8 cellular contexts compared by ENCODE assay signal in the genomic region with DNA sequence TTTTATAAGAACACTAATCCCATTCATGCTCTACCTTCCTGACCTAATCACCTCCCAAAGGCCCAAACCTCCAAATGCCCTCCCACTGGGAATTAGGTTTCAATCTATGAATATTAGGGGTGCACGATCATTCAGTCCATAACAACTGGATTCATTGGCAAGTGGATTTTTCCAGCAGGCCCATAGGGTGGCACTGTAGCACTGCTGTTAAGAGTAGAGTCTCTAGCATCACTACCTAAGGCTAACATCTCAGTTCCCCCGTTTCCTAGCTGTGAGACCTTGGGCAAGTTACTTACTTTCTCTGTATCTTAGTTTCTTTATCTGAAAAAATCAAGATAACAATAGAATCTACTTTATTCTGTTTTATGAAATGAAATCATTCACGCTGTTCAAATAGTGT.
DNase-seq lines count a peak whose midpoint lies in the region; ATAC-seq and TF ChIP-seq lines count a peak whose summit lies in the region.

No MANE protein-coding gene starts in this region.

- H3K9ac ChIP-seq in DND-41 (ENCODE audit: low read depth, low read length) (no peak overlapping the region), Loucy (ENCODE audit: low read depth, low read length, poor library complexity, severe bottlenecking) (no peak overlapping the region)

- H3K4me1 ChIP-seq in DND-41 (ENCODE audit: insufficient read depth, low read length) = no peaks in the 10 kb centered on the region
- no peaks in the 10 kb centered on the region for H3K4me1 ChIP-seq in Loucy (ENCODE audit: insufficient read depth, low read length, poor library complexity, severe bottlenecking)

- no peaks in the 10 kb centered on the region for H3F3A ChIP-seq in Loucy (ENCODE audit: low read depth)

- no peak overlapping the region for H3K4me3 ChIP-seq in DND-41 (ENCODE audit: low read depth in 1 of 2, low read length in 2 of 2)
- H3K4me3 ChIP-seq in Loucy (ENCODE audit: low read length, poor library complexity, severe bottlenecking) = no peak overlapping the region

- DNase-seq in DND-41 = no peak
- DNase-seq in SW480 (ENCODE audit: low spot score) = peak; percentile 57
- DNase-seq in iPS-NIHi7 (ENCODE audit: extremely low spot score) = peak; percentile 50

- no peaks in the 10 kb centered on the region for H3K79me2 ChIP-seq in DND-41 (ENCODE audit: insufficient read depth, low read length)
- H3K79me2 ChIP-seq in Loucy (ENCODE audit: insufficient read depth, low read length) = no peaks in the 10 kb centered on the region

- no peak for ATAC-seq in DND-41 (ENCODE audit: insufficient read depth, low read depth)
- ATAC-seq in GM18870 (IDR thresholded peaks at IDR 0.05; ENCODE audit: unreplicated experiment) = no peak
- ATAC-seq in GM19452 (IDR thresholded peaks at IDR 0.05; ENCODE audit: unreplicated experiment) = no peak
- ATAC-seq in GM19035 (IDR thresholded peaks at IDR 0.05; ENCODE audit: unreplicated experiment) = no peak
- no peak for ATAC-seq in HG02798 (IDR thresholded peaks at IDR 0.05; ENCODE audit: poor library complexity, unreplicated experiment)

- H3K4me2 ChIP-seq in DND-41 (ENCODE audit: insufficient read depth, low read length) (no peak overlapping the region), Loucy (ENCODE audit: low read depth, low read length, poor library complexity, severe bottlenecking) (no peak overlapping the region)

- H3K9me3 ChIP-seq in DND-41 (ENCODE audit: insufficient read depth, low read length, severe bottlenecking) (no peaks in the 10 kb centered on the region), Loucy (ENCODE audit: insufficient read depth, low read depth, low read length) (no peaks in the 10 kb centered on the region)

- H3K9me2 ChIP-seq in Loucy (replicated peaks; ENCODE audit: low read depth, low read length) = no peaks in the 10 kb centered on the region

- H3K27ac ChIP-seq in DND-41 (ENCODE audit: low read length) = no peak overlapping the region

- H3K36me3 ChIP-seq in DND-41 (ENCODE audit: insufficient read depth, low read length) (no peaks in the 10 kb centered on the region), Loucy (ENCODE audit: insufficient read depth, low read length) (no peaks in the 10 kb centered on the region)

- H4K20me1 ChIP-seq in DND-41 (ENCODE audit: insufficient read depth, low read length) = no peaks in the 10 kb centered on the region; the same call in 1 of the 2 replicates
- no peaks in the 10 kb centered on the region for H4K20me1 ChIP-seq in Loucy (ENCODE audit: insufficient read depth, low read length, poor library complexity, severe bottlenecking)

- TF ChIP-seq CTCF in DND-41 (IDR thresholded peaks at IDR 0.05; ENCODE audit: borderline replicate concordance, extremely low read depth, low read length, poor library complexity, severe bottlenecking) (peak; percentile 51), Loucy (conservative IDR thresholded peaks at IDR 0.05; ENCODE audit: low read length) (peak; percentile 40)

- H3K27me3 ChIP-seq in DND-41 (ENCODE audit: insufficient read depth, low read length, poor library complexity) (no peaks in the 10 kb centered on the region), Loucy (ENCODE audit: insufficient read depth, low read length, poor library complexity, severe bottlenecking) (no peaks in the 10 kb centered on the region)

- H2AFZ ChIP-seq in DND-41 (ENCODE audit: low read depth, low read length) = no peak overlapping the region
- no peak overlapping the region for H2AFZ ChIP-seq in Loucy (ENCODE audit: low read length)
